ENCODE assay signal across 8 cellular contexts in genomic region chr19:11374449-11375142, GRCh38. TPM values are rescaled to one million over a fixed set of nuclear protein-coding genes. Genes with fewer than 3 reads are reported as not detected.
A peak's percentile ranks its signal among the peaks of the same experiment; 100 is the strongest.
DNase-seq lines count a peak whose midpoint lies in the region; ATAC-seq and TF ChIP-seq lines count a peak whose summit lies in the region.

Gene SWSAP1 (plus strand): TSS chr19:11374666. CDS start chr19:11374681, 15 bp downstream.

- ATAC-seq in GM21619 (IDR thresholded peaks at IDR 0.05; ENCODE audit: unreplicated experiment): peak; percentile 80
- peak; percentile 95 for ATAC-seq in esophagus mucosa

- peak within 1 kb of the TSS; percentile 96 to 97 for H3K27ac ChIP-seq in mucosa of rectum (ENCODE audit: low read depth in 2 of 2, low read length in 2 of 2)

- no peaks in the 10 kb centered on the region for H3K27me3 ChIP-seq in mucosa of rectum (ENCODE audit: control insufficient read depth in 2 of 2, insufficient read depth in 2 of 2, low read length in 2 of 2)

- TF ChIP-seq RAD21 in Ishikawa (IDR thresholded peaks at IDR 0.05; ENCODE audit: low read depth): no peak

- H3K9ac ChIP-seq in mucosa of rectum (ENCODE audit: low read depth in 1 of 2, low read length in 2 of 2): peak within 1 kb of the TSS; percentile 88

- no peaks in the 10 kb centered on the region for H3K9me3 ChIP-seq in mucosa of rectum (ENCODE audit: control insufficient read depth in 2 of 2, low read length in 2 of 2)

- H3K4me3 ChIP-seq in mucosa of rectum (ENCODE audit: low read length in 2 of 2): peak within 1 kb of the TSS; percentile 81 to 91

- no peak for TF ChIP-seq EP300 in Ishikawa (IDR thresholded peaks at IDR 0.05; ENCODE audit: borderline replicate concordance)

- no peaks in the 10 kb centered on the region for H3K36me3 ChIP-seq in mucosa of rectum (ENCODE audit: control insufficient read depth in 2 of 2, insufficient read depth in 2 of 2, low read length in 2 of 2)

- DNase-seq in DMS153 treated with DMSO at 0.1 percent for 48 hours (lab: John Stamatoyannopoulos, UW; ENCODE audit: unreplicated experiment): peak; percentile 99
- DNase-seq in OCI-M1 (lab: John Stamatoyannopoulos, UW): peak; percentile 100
- DNase-seq in activated T-cell treated with anti-CD3 and anti-CD28 coated beads, Interleukin-2, amount 50 U/mL, for 1 hour: peak; percentile 96
- peak; percentile 92 to 95 for DNase-seq in stimulated activated CD8-positive, alpha-beta memory T cell treated with anti-CD3 and anti-CD28 coated beads, Interleukin-4, amount 100 ng/mL, for 4 hours (ENCODE audit: low read depth in 2 of 2, low spot score in 1 of 2)

- peaks cover 18 to 20% of the 10 kb centered on the region in 2 donors for H3K4me1 ChIP-seq in mucosa of rectum (ENCODE audit: control insufficient read depth in 2 of 2, insufficient read depth in 2 of 2, low read length in 2 of 2)

TF ChIP-seq in Ishikawa, 13 proteins besides CTCF, POLR2A, EP300 and RAD21:
- TF ChIP-seq YY1 (IDR thresholded peaks at IDR 0.05; ENCODE audit: low read depth) (peak; percentile 79), TEAD4 (IDR thresholded peaks at IDR 0.05) (no peak)
- TF ChIP-seq, protein P1, sequence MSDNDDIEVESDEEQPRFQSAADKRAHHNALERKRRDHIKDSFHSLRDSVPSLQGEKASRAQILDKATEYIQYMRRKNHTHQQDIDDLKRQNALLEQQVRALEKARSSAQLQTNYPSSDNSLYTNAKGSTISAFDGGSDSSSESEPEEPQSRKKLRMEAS (IDR thresholded peaks at IDR 0.05): peak; percentile 79
TF ChIP-seq in Ishikawa: peak in this region for 2.

RNA-seq across cellular contexts. Expression of gene SWSAP1, which starts in this region (rescaled TPM):
- 2.5 TPM for total RNA-seq in esophagus mucosa

Comparison
In these comparisons a context has a peak if more than half of its experiments do, and no peak if none do; other contexts are left out.
1. Peak in every context shown above with its lines: DNase-seq, ATAC-seq, H3K4me3 ChIP-seq and H3K27ac ChIP-seq.